In genomic region chr2:211367711-211368110, GRCh38 we compare ENCODE assay signal across 10 cellular contexts.
DNase-seq lines count a peak whose midpoint lies in the region; ATAC-seq, FAIRE-seq and TF ChIP-seq lines count a peak whose summit lies in the region.
"Had no signal": no experiment of that assay in that cellular context is flagged by ENCODE, and none has a peak within 500 bp of the region (broad histone marks: within the 10 kb centered on the region; RNA-seq: fewer than 3 reads in every experiment).

No MANE protein-coding gene starts in this region.

- H2AFZ ChIP-seq in hepatocyte, result no peak overlapping the region

- H3K4me2 ChIP-seq in hepatocyte, result no peak overlapping the region

- H3K9me2 ChIP-seq in hepatocyte (replicated peaks; ENCODE audit: insufficient read depth), result no peaks in the 10 kb centered on the region

- no peak overlapping the region for H3K4me3 Mint-ChIP-seq in HFFc6
- H3K4me3 Mint-ChIP-seq: CD4-positive, CD25-positive, alpha-beta regulatory T cell had no signal

- H3K27me3 Mint-ChIP-seq in HFFc6 (ENCODE audit: insufficient read depth), result no peaks in the 10 kb centered on the region
- H3K27me3 Mint-ChIP-seq: CD4-positive, CD25-positive, alpha-beta regulatory T cell had no signal

- no peaks in the 10 kb centered on the region for H3K9me3 ChIP-seq in hepatocyte (ENCODE audit: low read depth)
- H3K9me3 ChIP-seq: spleen had no signal

- TF ChIP-seq CTCF in hepatocyte (IDR thresholded peaks at IDR 0.05; ENCODE audit: poor library complexity) (no peak), HFFc6 (IDR thresholded peaks at IDR 0.05) (no peak)

- no peak for TF ChIP-seq POLR2A in erythroblast (IDR thresholded peaks at IDR 0.05; ENCODE audit: low read length)

- no peaks in the 10 kb centered on the region for H4K20me1 ChIP-seq in hepatocyte (ENCODE audit: insufficient read depth, poor library complexity, severe bottlenecking)

- no peak overlapping the region for H3K27ac ChIP-seq in hepatocyte
- H3K27ac ChIP-seq: spleen had no signal

- DNase-seq in ELR (ENCODE audit: low read depth) (peak; percentile 75), amniotic epithelial cell (ENCODE audit: low read depth) (peak; percentile 63), urothelium cell line (ENCODE audit: low spot score) (no peak), hepatocyte (ENCODE audit: low spot score) (no peak), HFFc6 (no peak), erythroblast (lab: John Stamatoyannopoulos, UW) (no peak)
- DNase-seq: CD4-positive, CD25-positive, alpha-beta regulatory T cell; spleen had no signal

- 80% methylated on average over 4 of the region's 4 CpGs for WGBS in hepatocyte (ENCODE audit: low lambda C conversion rate, missing lambda C conversion rate)

- H3K27me3 ChIP-seq in hepatocyte, result no peaks in the 10 kb centered on the region
- H3K27me3 ChIP-seq: spleen had no signal

- no peaks in the 10 kb centered on the region for H3K4me1 ChIP-seq in hepatocyte (ENCODE audit: insufficient read depth)
- H3K4me1 ChIP-seq: spleen had no signal

- H3K79me2 ChIP-seq in hepatocyte, result no peaks in the 10 kb centered on the region

- H3K27ac Mint-ChIP-seq in HFFc6, result no peak overlapping the region
- H3K27ac Mint-ChIP-seq: CD4-positive, CD25-positive, alpha-beta regulatory T cell had no signal

- H3K9me3 Mint-ChIP-seq in HFFc6, result peaks cover 50% of the 10 kb centered on the region

- peak; percentile 66 for ATAC-seq in GM19468 (IDR thresholded peaks at IDR 0.05; ENCODE audit: extremely low read depth, unreplicated experiment)
- peak; percentile 88 for ATAC-seq in HG03135 (IDR thresholded peaks at IDR 0.05; ENCODE audit: unreplicated experiment)

- no peaks in the 10 kb centered on the region for H3K36me3 Mint-ChIP-seq in HFFc6 (ENCODE audit: low read depth)
- H3K36me3 Mint-ChIP-seq: CD4-positive, CD25-positive, alpha-beta regulatory T cell had no signal

- H3K36me3 ChIP-seq in hepatocyte (replicated peaks; ENCODE audit: insufficient read depth, low read depth), result no peaks in the 10 kb centered on the region
- H3K36me3 ChIP-seq: spleen had no signal

- H3K4me1 Mint-ChIP-seq in HFFc6 (ENCODE audit: low read depth), result no peaks in the 10 kb centered on the region
- H3K4me1 Mint-ChIP-seq: CD4-positive, CD25-positive, alpha-beta regulatory T cell had no signal

- no peak for FAIRE-seq in urothelium cell line (lab: Jason Lieb, UNC)

- no peak overlapping the region for H3K4me3 ChIP-seq in hepatocyte
- H3K4me3 ChIP-seq: spleen had no signal

Comparison
In these comparisons a context has a peak if more than half of its experiments do, and no peak if none do; other contexts are left out.
1. DNase-seq: peak in ELR (single experiment) and amniotic epithelial cell (single experiment); none in urothelium cell line (single experiment), hepatocyte (single experiment), HFFc6 (single experiment) and erythroblast (0 of 2).